Comparison of ENCODE assay signal across 1 cellular context in the genomic region with DNA sequence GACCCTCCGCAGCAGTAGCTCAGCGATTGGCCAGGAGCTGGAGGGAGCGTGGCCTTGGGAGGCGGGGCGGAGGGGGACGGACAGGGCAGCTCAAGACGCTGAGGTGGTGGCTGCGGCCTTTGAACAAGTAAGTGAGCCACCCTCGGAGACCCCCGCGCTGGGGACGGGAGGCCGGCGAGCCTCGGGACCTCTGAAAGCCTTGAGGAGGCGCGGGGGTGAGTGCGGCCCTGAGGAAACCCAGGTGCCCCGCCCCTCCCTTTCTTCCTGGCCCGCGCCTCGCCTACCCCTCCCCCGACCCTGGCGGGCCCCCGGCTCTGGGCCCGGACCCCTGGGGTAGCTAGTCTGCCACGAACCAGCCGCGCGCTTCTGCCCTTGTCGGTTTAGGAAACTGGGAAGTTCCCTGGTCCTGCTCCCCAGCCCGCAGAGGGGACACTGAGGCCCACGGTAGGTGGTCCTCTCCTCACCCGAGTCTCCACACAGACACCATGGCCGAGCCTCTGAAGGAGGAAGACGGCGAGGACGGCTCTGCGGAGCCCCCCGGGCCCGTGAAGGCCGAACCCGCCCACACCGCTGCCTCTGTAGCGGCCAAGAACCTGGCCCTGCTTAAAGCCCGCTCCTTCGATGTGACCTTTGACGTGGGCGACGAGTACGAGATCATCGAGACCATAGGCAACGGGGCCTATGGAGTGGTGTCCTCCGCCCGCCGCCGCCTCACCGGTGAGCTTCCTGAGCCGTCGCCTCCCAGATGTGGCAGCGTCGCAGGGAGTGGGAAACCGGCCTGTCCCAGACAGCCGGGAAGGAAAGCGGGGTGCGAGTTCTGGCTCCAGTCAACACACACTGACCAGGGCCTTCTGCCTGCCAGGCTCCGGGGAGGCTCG.
TF ChIP-seq lines count a peak whose summit lies in the region.

Gene MAPK7, plus strand, starts transcription at position 83 of the 878 bp plus-strand sequence. Its CDS starts 403 bp downstream, at position 486.

TF ChIP-seq in IMR-90, 13 proteins besides CTCF, POLR2A, EP300 and RAD21:
- TF ChIP-seq USF2 (IDR thresholded peaks at IDR 0.05; ENCODE audit: low read depth, low read length) (peak; percentile 37; the same call in 1 of the 2 replicates), ELK1 (IDR thresholded peaks at IDR 0.05; ENCODE audit: borderline replicate concordance, low read depth, low read length) (no peak), RCOR1 (IDR thresholded peaks at IDR 0.05; ENCODE audit: insufficient replicate concordance, low read length) (no peak), SMC3 (IDR thresholded peaks at IDR 0.05; ENCODE audit: low read depth, low read length) (no peak), RFX5 (IDR thresholded peaks at IDR 0.05; ENCODE audit: low read depth, low read length) (no peak), FOS (IDR thresholded peaks at IDR 0.05; ENCODE audit: low read depth, low read length) (no peak)
